ENCODE assay signal across 19 cellular contexts in genomic region chr16:76571755-76572154, GRCh38.
DNase-seq lines count a peak whose midpoint lies in the region; ATAC-seq, FAIRE-seq and TF ChIP-seq lines count a peak whose summit lies in the region.
"Had no signal": no experiment of that assay in that cellular context is flagged by ENCODE, and none has a peak within 500 bp of the region (broad histone marks: within the 10 kb centered on the region; RNA-seq: fewer than 3 reads in every experiment).

No MANE protein-coding gene starts in this region.

- TF ChIP-seq RAD21 in A549 (conservative IDR thresholded peaks at IDR 0.05 in 1 of 2, IDR thresholded peaks at IDR 0.05 in 1 of 2) (no peak), IMR-90 (IDR thresholded peaks at IDR 0.05; ENCODE audit: low read length) (no peak)

- H2BK20ac ChIP-seq in IMR-90 (ENCODE audit: low read depth, low read length), result no peak overlapping the region

- no peaks in the 10 kb centered on the region for H3K79me1 ChIP-seq in IMR-90 (ENCODE audit: low read depth in 1 of 2, low read length in 2 of 2)

- H3K36me3 ChIP-seq in IMR-90 (ENCODE audit: control insufficient read depth, insufficient read depth, low read length) (no peaks in the 10 kb centered on the region), kidney (ENCODE audit: control insufficient read depth in 1 of 2, insufficient read depth in 2 of 2, low read length in 2 of 2) (no peaks in the 10 kb centered on the region)
- H3K36me3 ChIP-seq: BLaER1 treated with 17β-estradiol and CSF1 and Interleukin-3, amounts not matched to agents 10 nM and 100 nM had no signal

- peaks cover 8% of the 10 kb centered on the region for H3K4me1 Mint-ChIP-seq in memory B cell
- H3K4me1 Mint-ChIP-seq: B cell had no signal

- H3K27me3 Mint-ChIP-seq in memory B cell, result peaks cover 2% of the 10 kb centered on the region
- H3K27me3 Mint-ChIP-seq: B cell; CD4-positive, alpha-beta T cell had no signal

- POLR2A ChIA-PET in A549 (lab: Yijun Ruan, JAX), result no interaction called here
- POLR2A ChIA-PET in IMR-90 (lab: Charles Lee; ENCODE audit: unreplicated experiment), result no interaction called here

- TF ChIP-seq CTCF in A549 (IDR thresholded peaks at IDR 0.05) (no peak), IMR-90 (conservative IDR thresholded peaks at IDR 0.05; ENCODE audit: low read depth, low read length) (no peak), kidney (IDR thresholded peaks at IDR 0.05; ENCODE audit: borderline replicate concordance, extremely low read depth, insufficient read depth) (no peak)

- dilution Hi-C loops in IMR-90 (cut with HindIII; ENCODE audit: low sequenced_read_pairs, unreplicated experiment), result no loop called here

- no peaks in the 10 kb centered on the region for H3K9me3 ChIP-seq in A549
- peaks cover 2% of the 10 kb centered on the region for H3K9me3 ChIP-seq in IMR-90 (ENCODE audit: control insufficient read depth, insufficient read depth, low read length)
- no peaks in the 10 kb centered on the region for H3K9me3 ChIP-seq in kidney (ENCODE audit: control insufficient read depth in 1 of 2, low read length in 2 of 2)
- H3K9me3 ChIP-seq: BLaER1 treated with 17β-estradiol and CSF1 and Interleukin-3, amounts not matched to agents 10 nM and 100 nM; Caco-2 had no signal

- ATAC-seq in A549 (no peak), IMR-90 (ENCODE audit: low read depth) (no peak), memory B cell (ENCODE audit: low read depth) (no peak), GM18873 (IDR thresholded peaks at IDR 0.05; ENCODE audit: low FRiP score, unreplicated experiment) (no peak)
- ATAC-seq: CD8-positive, alpha-beta T cell had no signal

- H2BK15ac ChIP-seq in IMR-90 (ENCODE audit: low read depth, low read length), result no peak overlapping the region

- H2BK5ac ChIP-seq in IMR-90 (ENCODE audit: low read depth, low read length, poor library complexity, severe bottlenecking), result no peak overlapping the region

- no peak overlapping the region for H3K23ac ChIP-seq in IMR-90 (ENCODE audit: low read depth, low read length)

- in situ Hi-C loops in IMR-90 (cut with MboI; ENCODE audit: low sequenced_read_pairs), result no loop called here

- no TSS peak for BruUV-seq in IMR-90 (replicated peaks; lab: Mats Ljungman, UMichigan)

- intact Hi-C loops in IMR-90 (cut with micrococcal nuclease) (no loop called here), kidney (cut with DNase I) (no loop called here)

- no peak overlapping the region for H3K4me2 ChIP-seq in A549
- H3K4me2 ChIP-seq in IMR-90 (ENCODE audit: low read depth, low read length), result no peak overlapping the region
- H3K4me2 ChIP-seq: BLaER1 treated with 17β-estradiol and CSF1 and Interleukin-3, amounts not matched to agents 10 nM and 100 nM had no signal

- H2AFZ ChIP-seq in IMR-90 (replicated peaks; ENCODE audit: low read length, poor library complexity), result no peak overlapping the region

- H3K9me1 ChIP-seq in IMR-90 (ENCODE audit: insufficient read depth, low read length), result no peaks in the 10 kb centered on the region

- no peaks in the 10 kb centered on the region for H3K27me3 ChIP-seq in IMR-90 (ENCODE audit: control insufficient read depth, insufficient read depth, low read length)
- H3K27me3 ChIP-seq: BLaER1 treated with 17β-estradiol and CSF1 and Interleukin-3, amounts not matched to agents 10 nM and 100 nM had no signal

- CTCF ChIA-PET in A549 (lab: Yijun Ruan, JAX), result interaction anchor here (0.7 kb wide), 1 partner anchor 600 kb away, joined by 4 read pairs; no protein-coding TSS in a partner anchor
- CTCF ChIA-PET in IMR-90 (lab: Yijun Ruan, JAX), result no interaction called here

- no peak overlapping the region for H3K56ac ChIP-seq in IMR-90 (ENCODE audit: extremely low read depth, insufficient read depth, low read length)

- H3K36me3 Mint-ChIP-seq in memory B cell, result no peaks in the 10 kb centered on the region
- H3K36me3 Mint-ChIP-seq: CD8-positive, alpha-beta T cell had no signal

- H3K14ac ChIP-seq in IMR-90 (replicated peaks; ENCODE audit: low read depth, low read length), result no peak overlapping the region

- no peak overlapping the region for H2AK9ac ChIP-seq in IMR-90 (replicated peaks; ENCODE audit: low read depth, low read length, poor library complexity)

- TF ChIP-seq EP300 in A549 (IDR thresholded peaks at IDR 0.05), result no peak

- 20% methylated on average over 3 of the region's 3 CpGs for WGBS in A549 (ENCODE audit: missing lambda C conversion rate)
- WGBS in IMR-90 (ENCODE audit: extremely low coverage in 2 of 2, insufficient read length in 1 of 2), 2 experiments, result no CpG with 5 or more reads among the region's 3 CpGs

- H2AK5ac ChIP-seq in IMR-90 (ENCODE audit: low read depth, low read length), result no peak overlapping the region

- no peak overlapping the region for H3K4me3 Mint-ChIP-seq in memory B cell
- H3K4me3 Mint-ChIP-seq: B cell; CD4-positive, alpha-beta T cell; CD8-positive, alpha-beta T cell had no signal

- H3K9ac ChIP-seq in IMR-90 (ENCODE audit: low read depth, low read length), result no peak overlapping the region
- H3K9ac ChIP-seq in kidney (ENCODE audit: low read length in 2 of 2), result no peak overlapping the region
- H3K9ac ChIP-seq: BLaER1 treated with 17β-estradiol and CSF1 and Interleukin-3, amounts not matched to agents 10 nM and 100 nM had no signal

- H4K20me1 ChIP-seq in IMR-90 (ENCODE audit: insufficient read depth, low read length), result no peaks in the 10 kb centered on the region
- H4K20me1 ChIP-seq: BLaER1 treated with 17β-estradiol and CSF1 and Interleukin-3, amounts not matched to agents 10 nM and 100 nM had no signal

- H2BK120ac ChIP-seq in IMR-90 (ENCODE audit: low read depth, low read length), result no peak overlapping the region

- H3K27ac Mint-ChIP-seq in memory B cell, result peak overlapping the region; percentile 73
- H3K27ac Mint-ChIP-seq: B cell; CD4-positive, alpha-beta T cell; CD8-positive, alpha-beta T cell had no signal

- DNase-seq in A549 (ENCODE audit: low read depth in 1 of 2, low spot score in 1 of 2), result no peak
- no peak for DNase-seq in IMR-90
- no peak for DNase-seq in memory B cell (ENCODE audit: low spot score in 2 of 2)
- no peak for DNase-seq in kidney
- DNase-seq: 8988T; AML-193; Caco-2; Calu3; CD4-positive, alpha-beta T cell; CD8-positive, alpha-beta T cell; DMS79 treated with DMSO at 0.1 percent for 48 hours; GF-D8 had no signal

- no peak overlapping the region for H3K18ac ChIP-seq in IMR-90 (ENCODE audit: low read depth, low read length)

- no peak overlapping the region for H3K4me3 ChIP-seq in A549
- no peak overlapping the region for H3K4me3 ChIP-seq in IMR-90 (ENCODE audit: insufficient read depth, low read depth, low read length)
- H3K4me3 ChIP-seq in kidney (ENCODE audit: low read length in 2 of 2), result no peak overlapping the region
- H3K4me3 ChIP-seq: BLaER1 treated with 17β-estradiol and CSF1 and Interleukin-3, amounts not matched to agents 10 nM and 100 nM had no signal

- TF ChIP-seq POLR2A in A549 (IDR thresholded peaks at IDR 0.05; ENCODE audit: low read length), result no peak
- no peak for TF ChIP-seq POLR2A in IMR-90 (IDR thresholded peaks at IDR 0.05; ENCODE audit: low read depth, low read length)

- no peak overlapping the region for H4K5ac ChIP-seq in IMR-90 (ENCODE audit: low read depth, low read length)

- no peak overlapping the region for H3K27ac ChIP-seq in A549
- H3K27ac ChIP-seq in IMR-90 (ENCODE audit: insufficient read depth, low read length), result no peak overlapping the region
- no peak overlapping the region for H3K27ac ChIP-seq in kidney (ENCODE audit: low read depth in 2 of 2, low read length in 2 of 2)
- H3K27ac ChIP-seq: BLaER1 treated with 17β-estradiol and CSF1 and Interleukin-3, amounts not matched to agents 10 nM and 100 nM; C4-2B had no signal

- no peak overlapping the region for H3K4ac ChIP-seq in IMR-90 (ENCODE audit: low read depth, low read length)

- H3K4me1 ChIP-seq in A549 (no peaks in the 10 kb centered on the region), IMR-90 (ENCODE audit: control insufficient read depth, insufficient read depth, low read length) (no peaks in the 10 kb centered on the region), kidney (ENCODE audit: control insufficient read depth in 1 of 2, insufficient read depth in 1 of 2, low read depth in 1 of 2, low read length in 2 of 2) (no peaks in the 10 kb centered on the region)

- H4K8ac ChIP-seq in IMR-90 (ENCODE audit: low read depth in 2 of 2, low read length in 2 of 2), result no peak overlapping the region

- no peak for FAIRE-seq in A549 (lab: Jason Lieb, UNC)
- FAIRE-seq in kidney (lab: Jason Lieb, UNC), result no peak
- FAIRE-seq: A204.1, D721Med, G401.6 had no signal

- no peak overlapping the region for H4K91ac ChIP-seq in IMR-90 (ENCODE audit: insufficient read depth, low read depth, low read length)

- peaks cover 1% of the 10 kb centered on the region for H3K9me3 Mint-ChIP-seq in memory B cell

TF ChIP-seq in A549, 52 proteins besides CTCF, POLR2A, EP300 and RAD21:
- peak; percentile 24 for TF ChIP-seq MAFK (IDR thresholded peaks at IDR 0.05; ENCODE audit: partially characterized antibody)
- TF ChIP-seq ESRRA (IDR thresholded peaks at IDR 0.05; ENCODE audit: borderline replicate concordance, low read length), result no peak
- TF ChIP-seq ZSCAN20 (CRISPR knock-in tag; IDR thresholded peaks at IDR 0.05), result no peak
- no peak for TF ChIP-seq EHF (CRISPR knock-in tag; IDR thresholded peaks at IDR 0.05)
- no peak for TF ChIP-seq HDAC2 (IDR thresholded peaks at IDR 0.05)

TF ChIP-seq in IMR-90, 13 proteins besides CTCF, POLR2A, EP300 and RAD21:
- TF ChIP-seq FOS (IDR thresholded peaks at IDR 0.05; ENCODE audit: low read depth, low read length) (no peak), MAFK (IDR thresholded peaks at IDR 0.05; ENCODE audit: low read depth, low read length) (0 out of 2 replicates have a peak, but pooled peaks have one; percentile 14)
